Comparison of ENCODE assay signal across 9 cellular contexts in genomic region chr5:95870105-95870672, GRCh38. TPM values are rescaled to one million over a fixed set of nuclear protein-coding genes. Genes with fewer than 3 reads are reported as not detected.
DNase-seq lines count a peak whose midpoint lies in the region; ATAC-seq and TF ChIP-seq lines count a peak whose summit lies in the region.
"Had no signal": no experiment of that assay in that cellular context is flagged by ENCODE, and none has a peak within 500 bp of the region (broad histone marks: within the 10 kb centered on the region; RNA-seq: fewer than 3 reads in every experiment).

No MANE protein-coding gene starts in this region.

- no peak overlapping the region for H3K4me3 ChIP-seq in heart right ventricle
- H3K4me3 ChIP-seq: vagina had no signal

- H3K9me3 ChIP-seq in heart right ventricle = no peaks in the 10 kb centered on the region
- H3K9me3 ChIP-seq: vagina had no signal

- TF ChIP-seq CTCF in heart right ventricle (IDR thresholded peaks at IDR 0.05) = no peak

- H3K9me3 Mint-ChIP-seq in stimulated activated naive CD8-positive, alpha-beta T cell treated with anti-CD3 and anti-CD28 coated beads, Interleukin-15, amount 100 ng/mL, for 72 hours = peaks cover 4 to 9% of the 10 kb centered on the region in 2 donors

- DNase-seq in heart right ventricle (no peak), Right ventricle myocardium superior (no peak), left lobe of liver (ENCODE audit: low spot score) (no peak), NCI-H446 (lab: John Stamatoyannopoulos, UW) (no peak), SW 1271 (lab: John Stamatoyannopoulos, UW) (no peak)
- DNase-seq in activated CD8-positive, alpha-beta memory T cell treated with anti-CD3 and anti-CD28 coated beads, Interleukin-2, amount 50 U/mL, for 4 hours = peak; percentile 18
- peak; percentile 57 to 73 for DNase-seq in stimulated activated naive CD8-positive, alpha-beta T cell treated with anti-CD3 and anti-CD28 coated beads, Interleukin-15, amount 100 ng/mL, for 72 hours

- H3K4me1 ChIP-seq in heart right ventricle = peaks cover 0 to 59% (median 14%) of the 10 kb centered on the region in 9 donors
- H3K4me1 ChIP-seq: vagina had no signal

- intact Hi-C loops in heart right ventricle (cut with DNase I) (no loop called here), Right ventricle myocardium superior (cut with DNase I) (loop anchor here (10.0 kb wide), 1 partner anchor 735 kb away; no protein-coding TSS in a partner anchor)

- H3K27me3 Mint-ChIP-seq in stimulated activated naive CD8-positive, alpha-beta T cell treated with anti-CD3 and anti-CD28 coated beads, Interleukin-15, amount 100 ng/mL, for 72 hours = no peaks in the 10 kb centered on the region

- no peaks in the 10 kb centered on the region for H3K36me3 ChIP-seq in heart right ventricle
- H3K36me3 ChIP-seq: vagina had no signal

- peaks cover 64% of the 10 kb centered on the region for H3K4me1 Mint-ChIP-seq in stimulated activated naive CD8-positive, alpha-beta T cell treated with anti-CD3 and anti-CD28 coated beads, Interleukin-15, amount 100 ng/mL, for 72 hours

- ATAC-seq in heart right ventricle = peak; percentile 38 to 79 (median 60)
- ATAC-seq in Right ventricle myocardium superior (ENCODE audit: poor library complexity) = no peak
- ATAC-seq in HG03439 (IDR thresholded peaks at IDR 0.05; ENCODE audit: unreplicated experiment) = peak; percentile 59
- peak; percentile 3 for ATAC-seq in left lobe of liver
- peak; percentile 93 for ATAC-seq in stimulated activated naive CD8-positive, alpha-beta T cell treated with anti-CD3 and anti-CD28 coated beads, Interleukin-15, amount 100 ng/mL, for 72 hours

- peak overlapping the region in 7 of 10 donors; percentile 15 to 85 (median 52) for H3K27ac ChIP-seq in heart right ventricle
- H3K27ac ChIP-seq: vagina had no signal

- H3K27me3 ChIP-seq in heart right ventricle = no peaks in the 10 kb centered on the region
- H3K27me3 ChIP-seq: vagina had no signal

- peak overlapping the region; percentile 79 to 83 for H3K4me3 Mint-ChIP-seq in stimulated activated naive CD8-positive, alpha-beta T cell treated with anti-CD3 and anti-CD28 coated beads, Interleukin-15, amount 100 ng/mL, for 72 hours

- H3K27ac Mint-ChIP-seq in stimulated activated naive CD8-positive, alpha-beta T cell treated with anti-CD3 and anti-CD28 coated beads, Interleukin-15, amount 100 ng/mL, for 72 hours = peak overlapping the region; percentile 98 to 99

- WGBS in heart right ventricle, 2 donors = 48 to 63% methylated on average over 1 of the region's 1 CpG

RNA-seq across cellular contexts. Expression of gene GLRX, which starts 47.7 kb away (rescaled TPM):
- total RNA-seq in heart right ventricle (100 to 1,000 TPM in 7 of 10 donors, 10 to 100 TPM in 3; 68.7 to 156 (median 111) TPM), Right ventricle myocardium superior (104 TPM), left lobe of liver (41.3 TPM)
- 100 to 1,000 TPM in 1 of 2 donors, 10 to 100 TPM in 1; 51.6 to 116 TPM for polyA plus RNA-seq in heart right ventricle

Comparison
In these comparisons a context has a peak if more than half of its experiments do, and no peak if none do; other contexts are left out.
1. DNase-seq: peak in activated CD8-positive, alpha-beta memory T cell treated with anti-CD3 and anti-CD28 coated beads, Interleukin-2, amount 50 U/mL, for 4 hours (single experiment) and stimulated activated naive CD8-positive, alpha-beta T cell treated with anti-CD3 and anti-CD28 coated beads, Interleukin-15, amount 100 ng/mL, for 72 hours (2 of 2); none in heart right ventricle (0 of 2), Right ventricle myocardium superior (single experiment), left lobe of liver (single experiment), NCI-H446 (0 of 2) and SW 1271 (0 of 2).